20 cellular contexts compared by ENCODE assay signal in the genomic region with DNA sequence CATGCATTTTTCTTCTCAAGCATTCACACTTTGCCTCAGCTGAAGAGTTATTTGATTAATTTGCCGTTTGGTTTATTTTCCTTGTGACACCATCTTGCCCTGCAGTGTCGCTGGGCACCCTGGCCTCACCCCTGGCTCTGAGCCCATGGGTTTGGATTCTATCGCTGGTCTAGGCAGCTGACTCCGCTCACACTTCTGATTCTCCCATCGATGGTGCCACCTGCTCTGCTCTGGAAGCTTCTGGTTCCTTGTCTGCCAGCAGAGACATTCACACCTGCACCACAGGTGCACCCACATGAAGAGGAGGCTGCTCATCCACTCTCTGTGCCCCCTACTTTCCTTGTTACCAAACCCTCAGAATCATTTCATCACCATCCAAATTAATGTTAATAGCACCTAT.
"Had no signal": no experiment of that assay in that cellular context is flagged by ENCODE, and none has a peak within 500 bp of the region (broad histone marks: within the 10 kb centered on the region; RNA-seq: fewer than 3 reads in every experiment).

No MANE protein-coding gene starts in this region.

- H3K27ac ChIP-seq: lower lobe of right lung, prostate gland, right atrium auricular region, sigmoid colon, testis, tibial nerve, upper lobe of left lung had no signal

- ATAC-seq: effector memory CD8-positive, alpha-beta T cell; left ventricle myocardium superior; lower lobe of right lung; naive thymus-derived CD8-positive, alpha-beta T cell; stimulated activated effector memory CD8-positive, alpha-beta T cell treated with anti-CD3 and anti-CD28 coated beads, Interleukin-12 subunit alpha, Interleukin-12 subunit beta, amount 100 ng/mL, for 72 hours; stimulated activated naive CD8-positive, alpha-beta T cell treated with anti-CD3 and anti-CD28 coated beads, Interleukin-15, Interleukin-2, amounts not matched to agents 100 U/mL and 50 U/mL, for 24 hours had no signal

- H3K4me3 Mint-ChIP-seq: effector memory CD8-positive, alpha-beta T cell; immature natural killer cell; naive thymus-derived CD8-positive, alpha-beta T cell; nephron progenitor cell; stimulated activated effector memory CD8-positive, alpha-beta T cell treated with anti-CD3 and anti-CD28 coated beads, Interleukin-12 subunit alpha, Interleukin-12 subunit beta, amount 100 ng/mL, for 72 hours had no signal

- H3K4me1 ChIP-seq: lower lobe of right lung, prostate gland, right atrium auricular region, sigmoid colon, testis had no signal

- H3K36me3 ChIP-seq: lower lobe of right lung, prostate gland, right atrium auricular region, sigmoid colon, tibial nerve, upper lobe of left lung had no signal

- DNase-seq: cortex of kidney; effector memory CD8-positive, alpha-beta T cell; hypothalamus; immature natural killer cell; left ventricle myocardium superior; lower lobe of right lung; naive thymus-derived CD8-positive, alpha-beta T cell; nephron progenitor cell; nucleus accumbens; sigmoid colon; stimulated activated CD4-positive, alpha-beta T cell treated with anti-CD3 and anti-CD28 coated beads, Interleukin-2, amount 100 ng/mL, for 24 hours; stimulated activated CD4-positive, alpha-beta T cell treated with anti-CD3 and anti-CD28 coated beads, Interleukin-4, amount 100 ng/mL, for 24 hours; stimulated activated naive CD8-positive, alpha-beta T cell treated with anti-CD3 and anti-CD28 coated beads, Interleukin-15, Interleukin-2, amounts not matched to agents 100 U/mL and 50 U/mL, for 24 hours; substantia nigra; testis; upper lobe of left lung had no signal

- H3K4me3 ChIP-seq: lower lobe of right lung, prostate gland, right atrium auricular region, sigmoid colon, testis, tibial nerve, upper lobe of left lung had no signal

- H3K36me3 Mint-ChIP-seq: immature natural killer cell; naive thymus-derived CD8-positive, alpha-beta T cell; stimulated activated effector memory CD8-positive, alpha-beta T cell treated with anti-CD3 and anti-CD28 coated beads, Interleukin-12 subunit alpha, Interleukin-12 subunit beta, amount 100 ng/mL, for 72 hours had no signal

- H3K27ac Mint-ChIP-seq: effector memory CD8-positive, alpha-beta T cell; immature natural killer cell; naive thymus-derived CD8-positive, alpha-beta T cell; nephron progenitor cell; stimulated activated effector memory CD8-positive, alpha-beta T cell treated with anti-CD3 and anti-CD28 coated beads, Interleukin-12 subunit alpha, Interleukin-12 subunit beta, amount 100 ng/mL, for 72 hours had no signal

- H3K27me3 ChIP-seq: right atrium auricular region, sigmoid colon, testis, tibial nerve, upper lobe of left lung had no signal

- H3K9me3 Mint-ChIP-seq: immature natural killer cell; nephron progenitor cell; stimulated activated effector memory CD8-positive, alpha-beta T cell treated with anti-CD3 and anti-CD28 coated beads, Interleukin-12 subunit alpha, Interleukin-12 subunit beta, amount 100 ng/mL, for 72 hours had no signal

- H3K4me1 Mint-ChIP-seq: immature natural killer cell; naive thymus-derived CD8-positive, alpha-beta T cell; nephron progenitor cell; stimulated activated effector memory CD8-positive, alpha-beta T cell treated with anti-CD3 and anti-CD28 coated beads, Interleukin-12 subunit alpha, Interleukin-12 subunit beta, amount 100 ng/mL, for 72 hours had no signal

- H3K9me3 ChIP-seq: lower lobe of right lung, prostate gland, right atrium auricular region, sigmoid colon, testis, tibial nerve, upper lobe of left lung had no signal
